Comparison of ENCODE assay signal across 10 cellular contexts in genomic region chr12:6424008-6424347, GRCh38. TPM values are rescaled to one million over a fixed set of nuclear protein-coding genes. Genes with fewer than 3 reads are reported as not detected.
A peak's percentile ranks its signal among the peaks of the same experiment; 100 is the strongest.
DNase-seq lines count a peak whose midpoint lies in the region; ATAC-seq, FAIRE-seq and TF ChIP-seq lines count a peak whose summit lies in the region.
"Had no signal": no experiment of that assay in that cellular context is flagged by ENCODE, and none has a peak within 500 bp of the region (broad histone marks: within the 10 kb centered on the region; RNA-seq: fewer than 3 reads in every experiment).

No MANE protein-coding gene starts in this region.

- H3K27me3 Mint-ChIP-seq in IgD-negative memory B cell (no peaks in the 10 kb centered on the region), naive B cell (peaks cover 0 to 5% (median 0%) of the 10 kb centered on the region in 3 donors)

- ATAC-seq in A549 (peak; percentile 31 to 57; a peak in 4 of 6 replicates), GM12878 (no peak; the same call in 1 of the 3 replicates), naive B cell (ENCODE audit: low read depth in 2 of 2) (no peak), GM21723 (IDR thresholded peaks at IDR 0.05; ENCODE audit: unreplicated experiment) (no peak)

- FAIRE-seq in A549 (lab: Jason Lieb, UNC), result no peak
- no peak for FAIRE-seq in GM12878 (lab: Jason Lieb, UNC)

- no peak for TF ChIP-seq CTCF in A549 (IDR thresholded peaks at IDR 0.05)
- TF ChIP-seq CTCF in GM12878 (IDR thresholded peaks at IDR 0.05 in 2 of 3, conservative IDR thresholded peaks at IDR 0.05 in 1 of 3; ENCODE audit: control insufficient read depth in 2 of 3, extremely low read depth in 1 of 3, insufficient read depth in 1 of 3, low read depth in 3 of 3, low read length in 3 of 3), result no peak

- CTCF ChIA-PET in A549 (lab: Yijun Ruan, JAX), result interaction anchor here (0.5 to 8.1 kb wide), 45 partner anchors 8 to 139 kb away, joined by 3 to 121 read pairs (median 5); partner anchors contain the start of genes CD27, GAPDH, TAPBPL and VAMP1
- CTCF ChIA-PET in GM12878 (lab: Yijun Ruan, JAX), result interaction anchor here (0.7 to 8.1 kb wide), 36 partner anchors 8 to 265 kb away, joined by 3 to 240 read pairs (median 4); partner anchors contain the start of genes CD27, GAPDH, MRPL51 and TAPBPL

- H3K79me2 ChIP-seq in GM12878 (ENCODE audit: control insufficient read depth, insufficient read depth, low read length), result peaks cover 3% of the 10 kb centered on the region

- RAD21 ChIA-PET in GM12878 (lab: Charles Lee; ENCODE audit: unreplicated experiment), result interaction anchor here (0.9 to 7.6 kb wide), 15 partner anchors 22 to 265 kb away, joined by 3 to 151 read pairs (median 9); partner anchors contain the start of genes CD27, MRPL51, NOP2 and TAPBPL

- H3K4me3 Mint-ChIP-seq in IgD-negative memory B cell (peak overlapping the region in 2 of 4 donors; percentile 62 to 63), naive B cell (peak overlapping the region in 4 of 8 donors; percentile 10 to 78 (median 16))

- TF ChIP-seq EP300 in A549 (IDR thresholded peaks at IDR 0.05) (no peak), GM12878 (IDR thresholded peaks at IDR 0.05; ENCODE audit: borderline replicate concordance in 1 of 2, control insufficient read depth in 1 of 2, low read depth in 2 of 2, low read length in 2 of 2) (no peak)

- H3K4me2 ChIP-seq in A549, result no peak overlapping the region
- H3K4me2 ChIP-seq in GM12878 (ENCODE audit: control insufficient read depth, insufficient read depth), result peak overlapping the region; percentile 73

- H3K9ac ChIP-seq in GM12878 (ENCODE audit: control insufficient read depth, insufficient read depth, low read length), result peak overlapping the region; percentile 56

- no peaks in the 10 kb centered on the region for H3K9me3 Mint-ChIP-seq in IgD-negative memory B cell
- H3K9me3 Mint-ChIP-seq in naive B cell, result no peaks in the 10 kb centered on the region

- peak overlapping the region; percentile 88 to 99 (median 93) for H3K27ac Mint-ChIP-seq in IgD-negative memory B cell
- peak overlapping the region in 5 of 6 donors; percentile 56 to 91 (median 90) for H3K27ac Mint-ChIP-seq in naive B cell

- H3K4me1 Mint-ChIP-seq in IgD-negative memory B cell, result peaks cover 26 to 35% (median 31%) of the 10 kb centered on the region in 3 donors
- H3K4me1 Mint-ChIP-seq in naive B cell, result peaks cover 29 to 49% (median 36%) of the 10 kb centered on the region in 3 donors

- POLR2A ChIA-PET in A549 (lab: Yijun Ruan, JAX), result interaction anchor here (1.4 kb wide), 2 partner anchors 47 to 110 kb away, joined by 4 to 9 read pairs; partner anchors contain the start of genes GAPDH and VAMP1
- POLR2A ChIA-PET in GM12878 (lab: Charles Lee), result interaction anchor here (0.6 to 7.3 kb wide), 9 partner anchors 21 to 254 kb away, joined by 3 to 134 read pairs (median 4); partner anchors contain the start of genes CD27, TAPBPL and VAMP1

- no peaks in the 10 kb centered on the region; a peak in 1 of 4 replicates for H3K27me3 ChIP-seq in GM12878 (replicated peaks in 1 of 2; ENCODE audit: control insufficient read depth in 2 of 2, insufficient read depth in 2 of 2, low read length in 1 of 2)

- H3K36me3 Mint-ChIP-seq in IgD-negative memory B cell (peaks cover 3% of the 10 kb centered on the region), naive B cell (no peaks in the 10 kb centered on the region)

- no TSS peak for BruUV-seq in GM12878 (replicated peaks; lab: Mats Ljungman, UMichigan)

- TF ChIP-seq POLR2A in A549 (IDR thresholded peaks at IDR 0.05; ENCODE audit: low read length) (no peak), GM12878 (IDR thresholded peaks at IDR 0.05; ENCODE audit: low read depth, low read length) (no peak)

- no peaks in the 10 kb centered on the region for H4K20me1 ChIP-seq in GM12878 (ENCODE audit: control insufficient read depth, insufficient read depth)

- H2AFZ ChIP-seq in GM12878 (ENCODE audit: control insufficient read depth, low read depth, low read length), result peak overlapping the region; percentile 87

- H3K36me3 ChIP-seq in GM12878 (ENCODE audit: control insufficient read depth in 2 of 2, insufficient read depth in 2 of 2, low read length in 1 of 2), result no peaks in the 10 kb centered on the region

- H3K4me3 ChIP-seq in A549, result no peak overlapping the region
- H3K4me3 ChIP-seq in GM12878, result no peak overlapping the region

- DNase-seq in A549 (ENCODE audit: low read depth in 1 of 2, low spot score in 1 of 2) (no peak), GM12878 (ENCODE audit: low read depth, low spot score) (no peak), naive B cell (no peak), putamen (ENCODE audit: low spot score) (no peak), T-helper 9 cell (no peak)
- no peak for DNase-seq in stimulated activated CD4-positive, alpha-beta T cell treated with anti-CD3 and anti-CD28 coated beads, Interleukin-1b, Interleukin-23, amount 100 ng/mL, for 48 hours

- WGBS in A549 (ENCODE audit: missing lambda C conversion rate), result 63% methylated on average over 6 of the region's 6 CpGs
- WGBS in GM12878 (ENCODE audit: insufficient coverage, insufficient replicate concordance, low lambda C conversion rate, missing lambda C conversion rate), result 35% methylated on average over 6 of the region's 6 CpGs

- H3K27ac ChIP-seq in A549 (peak overlapping the region; percentile 42 to 76; a peak in 4 of 6 replicates), GM12878 (ENCODE audit: control insufficient read depth, insufficient read depth) (peak overlapping the region; percentile 61)

- peaks cover 26% of the 10 kb centered on the region for H3K4me1 ChIP-seq in A549
- H3K4me1 ChIP-seq in GM12878 (ENCODE audit: control insufficient read depth, insufficient read depth, low read length), result peaks cover 47% of the 10 kb centered on the region

- intact Hi-C loops in GM12878 (cut with micrococcal nuclease; ENCODE audit: unreplicated experiment), result loop anchor here (5.0 kb wide), 1 partner anchor 87 kb away; no protein-coding TSS in a partner anchor

- SMC1A ChIA-PET in GM12878 (lab: Charles Lee; ENCODE audit: uncharacterized antibody, unreplicated experiment), result interaction anchor here (0.7 to 8.1 kb wide), 29 partner anchors 9 to 181 kb away, joined by 3 to 211 read pairs (median 5); partner anchors contain the start of genes CD27, GAPDH, MRPL51 and TAPBPL

- no peak for TF ChIP-seq RAD21 in A549 (conservative IDR thresholded peaks at IDR 0.05 in 1 of 2, IDR thresholded peaks at IDR 0.05 in 1 of 2)
- no peak for TF ChIP-seq RAD21 in GM12878 (IDR thresholded peaks at IDR 0.05; ENCODE audit: insufficient read depth, low read depth, low read length)

- in situ Hi-C loops in GM12878 (cut with MboI), result no loop called here

- H3K9me3 ChIP-seq in A549 (no peaks in the 10 kb centered on the region), GM12878 (replicated peaks; ENCODE audit: control insufficient read depth, insufficient read depth, low read length) (no peaks in the 10 kb centered on the region)

RNA-seq across cellular contexts. Expression of gene CD27, which starts 20.8 kb away (rescaled TPM):
- polyA plus RNA-seq in A549 (2011; rRNA removed) (not detected in 2 replicates), A549 (2017; fragmentation: RNase III; extraction: RNeasy Plus Mini Kit Qiagen cat#74134 plus additional on column Dnase treatment) (not detected in 3 replicates), IgD-negative memory B cell (264 TPM), GM12878 (2011; rRNA removed) (14.7 and 32.0 TPM in 2 replicates), GM12878 (2014; fragmentation: Illumina TruSeq; extraction: Trizol) (24.2 and 96.1 TPM in 2 replicates), GM12878 (2014; fragmentation: Nextera tagmentation; extraction: Ambion mirVana) (10 to 100 TPM in 1 of 2 experiments, 1 to 10 TPM in 1; 4.9 to 15.0 TPM), GM12878 (2014; rRNA removed) (140 and 158 TPM in 2 replicates), GM12878 (2016; fragmentation: Nextera tagmentation; extraction: Ambion mirVana) (100 to 1,000 TPM; 127 to 135 TPM), naive B cell (ENCODE audit: low read depth in 6 of 6) (10 to 100 TPM in 1 of 6 donors, 1 to 10 TPM in 5; 3.2 to 14.8 (median 6.6) TPM)
- polyA plus RNA-seq in A549 (2012; cell fraction: cytosol; rRNA removed), result not detected in 2 replicates
- polyA plus RNA-seq in A549 (2012; cell fraction: nucleus; rRNA removed), result not detected in 2 replicates
- not detected in 2 replicates for polyA minus RNA-seq in A549 (2011; rRNA and poly(A)+ RNA removed)
- 30.2 TPM in 2 replicates for total RNA-seq in GM12878 (2013; cell fraction: nucleolus; rRNA removed)
- total RNA-seq in GM12878 (2014; rRNA removed) (164 and 184 TPM in 2 replicates), GM12878 (2014; rRNA removed; fragmentation: Illumina TruSeq; extraction: Trizol) (66.8 and 66.9 TPM in 2 replicates), GM12878 (2021) (116 and 117 TPM in 2 replicates)
- 81.7 TPM for polyA plus RNA-seq in GM12878 (2011; ENCODE audit: low read depth)
- 51.3 and 56.6 TPM in 2 replicates for polyA plus RNA-seq in GM12878 (2011; cell fraction: cytosol; rRNA removed)
- 21.4 TPM in 2 replicates for polyA plus RNA-seq in GM12878 (2011; cell fraction: nucleus; rRNA removed)
- polyA plus RNA-seq in GM12878 (2012), result 142 and 178 TPM in 2 replicates
- 24.5 and 40.9 TPM in 2 replicates for polyA minus RNA-seq in GM12878 (2011; rRNA and poly(A)+ RNA removed)
- 11.7 and 13.5 TPM in 2 replicates for polyA minus RNA-seq in GM12878 (2011; cell fraction: cytosol; rRNA and poly(A)+ RNA removed)
- 8.7 and 10.6 TPM in 2 replicates for polyA minus RNA-seq in GM12878 (2011; cell fraction: nucleus; rRNA and poly(A)+ RNA removed)
- total RNA-seq: H7, RPMI7951 had no signal

RNA-seq across cellular contexts. Expression of gene TAPBPL, which starts 27.9 kb away (rescaled TPM):
- polyA plus RNA-seq in A549 (2011; rRNA removed), result 3.6 and 5.1 TPM in 2 replicates
- 4.2 and 5.0 TPM in 2 replicates for polyA plus RNA-seq in A549 (2012; cell fraction: cytosol; rRNA removed)
- polyA plus RNA-seq in A549 (2012; cell fraction: nucleus; rRNA removed), result 7.7 and 9.5 TPM in 2 replicates
- 2.3 to 3.4 TPM (median 2.8 TPM) in 3 replicates for polyA plus RNA-seq in A549 (2017; fragmentation: RNase III; extraction: RNeasy Plus Mini Kit Qiagen cat#74134 plus additional on column Dnase treatment)
- 4.0 and 8.3 TPM in 2 replicates for polyA minus RNA-seq in A549 (2011; rRNA and poly(A)+ RNA removed)
- polyA plus RNA-seq in IgD-negative memory B cell, result 125 TPM
- total RNA-seq in GM12878 (2013; cell fraction: nucleolus; rRNA removed), result 134 and 138 TPM in 2 replicates
- 39.1 and 40.4 TPM in 2 replicates for total RNA-seq in GM12878 (2014; rRNA removed)
- 24.7 and 25.0 TPM in 2 replicates for total RNA-seq in GM12878 (2014; rRNA removed; fragmentation: Illumina TruSeq; extraction: Trizol)
- 26.4 and 29.0 TPM in 2 replicates for total RNA-seq in GM12878 (2021)
- polyA plus RNA-seq in GM12878 (2011; ENCODE audit: low read depth), result 11.0 TPM
- 28.5 and 45.0 TPM in 2 replicates for polyA plus RNA-seq in GM12878 (2011; rRNA removed)
- 58.4 and 72.0 TPM in 2 replicates for polyA plus RNA-seq in GM12878 (2011; cell fraction: cytosol; rRNA removed)
- 125 and 140 TPM in 2 replicates for polyA plus RNA-seq in GM12878 (2011; cell fraction: nucleus; rRNA removed)
- 28.1 and 29.4 TPM in 2 replicates for polyA plus RNA-seq in GM12878 (2012)
- polyA plus RNA-seq in GM12878 (2014; fragmentation: Illumina TruSeq; extraction: Trizol), result 13.0 and 26.4 TPM in 2 replicates
- 10 to 100 TPM; 12.4 to 20.9 TPM for polyA plus RNA-seq in GM12878 (2014; fragmentation: Nextera tagmentation; extraction: Ambion mirVana)
- 40.4 and 43.1 TPM in 2 replicates for polyA plus RNA-seq in GM12878 (2014; rRNA removed)
- 10 to 100 TPM; 33.3 to 39.9 TPM for polyA plus RNA-seq in GM12878 (2016; fragmentation: Nextera tagmentation; extraction: Ambion mirVana)
- polyA minus RNA-seq in GM12878 (2011; rRNA and poly(A)+ RNA removed), result 33.4 and 60.3 TPM in 2 replicates
- 11.2 and 13.9 TPM in 2 replicates for polyA minus RNA-seq in GM12878 (2011; cell fraction: cytosol; rRNA and poly(A)+ RNA removed)
- polyA minus RNA-seq in GM12878 (2011; cell fraction: nucleus; rRNA and poly(A)+ RNA removed), result 36.0 and 56.5 TPM in 2 replicates
- polyA plus RNA-seq in naive B cell (ENCODE audit: low read depth in 6 of 6), result 100 to 1,000 TPM in 3 of 6 donors, 10 to 100 TPM in 3; 61.0 to 128 (median 108) TPM

RNA-seq across cellular contexts. Expression of gene LTBR, which starts 40.0 kb away (rescaled TPM):
- polyA plus RNA-seq in A549 (2011; rRNA removed) (57.3 and 63.9 TPM in 2 replicates), A549 (2017; fragmentation: RNase III; extraction: RNeasy Plus Mini Kit Qiagen cat#74134 plus additional on column Dnase treatment) (90.4 to 110 TPM (median 109 TPM) in 3 replicates), IgD-negative memory B cell (not detected), GM12878 (2011; rRNA removed) (not detected in 2 replicates), GM12878 (2014; fragmentation: Illumina TruSeq; extraction: Trizol) (not detected in 2 replicates), GM12878 (2014; fragmentation: Nextera tagmentation; extraction: Ambion mirVana) (not detected), GM12878 (2014; rRNA removed) (not detected in 2 replicates), GM12878 (2016; fragmentation: Nextera tagmentation; extraction: Ambion mirVana) (under 1 TPM in 1 of 2 experiments, not detected in 1; 0.24 TPM), naive B cell (ENCODE audit: low read depth in 6 of 6) (under 1 TPM in 3 of 6 donors, not detected in 3; 0.20 to 0.90 (median 0.22) TPM)
- 72.7 and 103 TPM in 2 replicates for polyA plus RNA-seq in A549 (2012; cell fraction: cytosol; rRNA removed)
- polyA plus RNA-seq in A549 (2012; cell fraction: nucleus; rRNA removed), result 137 and 148 TPM in 2 replicates
- polyA minus RNA-seq in A549 (2011; rRNA and poly(A)+ RNA removed), result 47.1 and 54.7 TPM in 2 replicates
- total RNA-seq in GM12878 (2013; cell fraction: nucleolus; rRNA removed), result not detected in 2 replicates
- total RNA-seq in GM12878 (2014; rRNA removed) (not detected in 2 replicates), GM12878 (2014; rRNA removed; fragmentation: Illumina TruSeq; extraction: Trizol) (not detected in 2 replicates), GM12878 (2021) (0.44 and 0.45 TPM in 2 replicates)
- polyA plus RNA-seq in GM12878 (2011; ENCODE audit: low read depth), result not detected
- not detected in 2 replicates for polyA plus RNA-seq in GM12878 (2011; cell fraction: cytosol; rRNA removed)
- polyA plus RNA-seq in GM12878 (2011; cell fraction: nucleus; rRNA removed), result 0.07 TPM in 1 of 2 replicates, not detected in the other
- 0.23 and 0.31 TPM in 2 replicates for polyA plus RNA-seq in GM12878 (2012)
- not detected in 2 replicates for polyA minus RNA-seq in GM12878 (2011; rRNA and poly(A)+ RNA removed)
- polyA minus RNA-seq in GM12878 (2011; cell fraction: cytosol; rRNA and poly(A)+ RNA removed), result 0.94 and 4.8 TPM in 2 replicates
- polyA minus RNA-seq in GM12878 (2011; cell fraction: nucleus; rRNA and poly(A)+ RNA removed), result 0.48 and 2.2 TPM in 2 replicates

RNA-seq across cellular contexts. Expression of gene VAMP1, which starts 46.5 kb away (rescaled TPM):
- 17.6 and 28.8 TPM in 2 replicates for polyA plus RNA-seq in A549 (2011; rRNA removed)
- polyA plus RNA-seq in A549 (2012; cell fraction: cytosol; rRNA removed), result 33.0 and 36.2 TPM in 2 replicates
- 45.9 and 80.7 TPM in 2 replicates for polyA plus RNA-seq in A549 (2012; cell fraction: nucleus; rRNA removed)
- 20.6 to 22.8 TPM (median 22.7 TPM) in 3 replicates for polyA plus RNA-seq in A549 (2017; fragmentation: RNase III; extraction: RNeasy Plus Mini Kit Qiagen cat#74134 plus additional on column Dnase treatment)
- polyA minus RNA-seq in A549 (2011; rRNA and poly(A)+ RNA removed), result 12.7 and 14.2 TPM in 2 replicates
- 8.1 TPM for polyA plus RNA-seq in IgD-negative memory B cell
- 46.0 and 47.7 TPM in 2 replicates for total RNA-seq in GM12878 (2013; cell fraction: nucleolus; rRNA removed)
- 28.9 and 31.5 TPM in 2 replicates for total RNA-seq in GM12878 (2014; rRNA removed)
- 14.8 and 16.6 TPM in 2 replicates for total RNA-seq in GM12878 (2014; rRNA removed; fragmentation: Illumina TruSeq; extraction: Trizol)
- total RNA-seq in GM12878 (2021), result 26.0 and 26.2 TPM in 2 replicates
- 23.5 TPM for polyA plus RNA-seq in GM12878 (2011; ENCODE audit: low read depth)
- polyA plus RNA-seq in GM12878 (2011; rRNA removed), result 37.1 and 41.3 TPM in 2 replicates
- polyA plus RNA-seq in GM12878 (2011; cell fraction: cytosol; rRNA removed), result 43.5 and 45.8 TPM in 2 replicates
- polyA plus RNA-seq in GM12878 (2011; cell fraction: nucleus; rRNA removed), result 155 and 209 TPM in 2 replicates
- 33.3 and 39.4 TPM in 2 replicates for polyA plus RNA-seq in GM12878 (2012)
- polyA plus RNA-seq in GM12878 (2014; fragmentation: Illumina TruSeq; extraction: Trizol), result 32.3 and 36.1 TPM in 2 replicates
- 1 to 10 TPM; 4.8 to 8.8 TPM for polyA plus RNA-seq in GM12878 (2014; fragmentation: Nextera tagmentation; extraction: Ambion mirVana)
- 121 and 123 TPM in 2 replicates for polyA plus RNA-seq in GM12878 (2014; rRNA removed)
- 10 to 100 TPM; 25.9 to 28.9 TPM for polyA plus RNA-seq in GM12878 (2016; fragmentation: Nextera tagmentation; extraction: Ambion mirVana)
- 15.5 and 19.4 TPM in 2 replicates for polyA minus RNA-seq in GM12878 (2011; rRNA and poly(A)+ RNA removed)
- polyA minus RNA-seq in GM12878 (2011; cell fraction: cytosol; rRNA and poly(A)+ RNA removed), result 8.6 and 14.3 TPM in 2 replicates
- 19.2 and 24.9 TPM in 2 replicates for polyA minus RNA-seq in GM12878 (2011; cell fraction: nucleus; rRNA and poly(A)+ RNA removed)
- 1 to 10 TPM; 1.7 to 6.7 (median 4.5) TPM for polyA plus RNA-seq in naive B cell (ENCODE audit: low read depth in 6 of 6)

RNA-seq across cellular contexts. Expression of gene SCNN1A, which starts 48.6 kb away (rescaled TPM):
- polyA plus RNA-seq in A549 (2011; rRNA removed) (7.0 and 7.6 TPM in 2 replicates), A549 (2017; fragmentation: RNase III; extraction: RNeasy Plus Mini Kit Qiagen cat#74134 plus additional on column Dnase treatment) (4.3 to 6.0 TPM (median 5.7 TPM) in 3 replicates), IgD-negative memory B cell (not detected), GM12878 (2011; rRNA removed) (not detected in 2 replicates), GM12878 (2014; fragmentation: Illumina TruSeq; extraction: Trizol) (not detected in 2 replicates), GM12878 (2014; fragmentation: Nextera tagmentation; extraction: Ambion mirVana) (not detected), GM12878 (2014; rRNA removed) (0.03 TPM in 1 of 2 replicates, not detected in the other), GM12878 (2016; fragmentation: Nextera tagmentation; extraction: Ambion mirVana) (under 1 TPM in 1 of 2 experiments, not detected in 1; 0.14 TPM), naive B cell (ENCODE audit: low read depth in 6 of 6) (not detected)
- 4.2 and 6.8 TPM in 2 replicates for polyA plus RNA-seq in A549 (2012; cell fraction: cytosol; rRNA removed)
- 14.1 and 14.4 TPM in 2 replicates for polyA plus RNA-seq in A549 (2012; cell fraction: nucleus; rRNA removed)
- 6.4 and 12.4 TPM in 2 replicates for polyA minus RNA-seq in A549 (2011; rRNA and poly(A)+ RNA removed)
- not detected in 2 replicates for total RNA-seq in GM12878 (2013; cell fraction: nucleolus; rRNA removed)
- total RNA-seq in GM12878 (2014; rRNA removed) (not detected in 2 replicates), GM12878 (2014; rRNA removed; fragmentation: Illumina TruSeq; extraction: Trizol) (not detected in 2 replicates), GM12878 (2021) (0.56 and 0.69 TPM in 2 replicates)
- not detected for polyA plus RNA-seq in GM12878 (2011; ENCODE audit: low read depth)
- not detected in 2 replicates for polyA plus RNA-seq in GM12878 (2011; cell fraction: cytosol; rRNA removed)
- polyA plus RNA-seq in GM12878 (2011; cell fraction: nucleus; rRNA removed), result not detected in 2 replicates
- not detected in 2 replicates for polyA plus RNA-seq in GM12878 (2012)
- polyA minus RNA-seq in GM12878 (2011; rRNA and poly(A)+ RNA removed), result not detected in 2 replicates
- not detected in 2 replicates for polyA minus RNA-seq in GM12878 (2011; cell fraction: cytosol; rRNA and poly(A)+ RNA removed)
- polyA minus RNA-seq in GM12878 (2011; cell fraction: nucleus; rRNA and poly(A)+ RNA removed), result not detected in 2 replicates
- total RNA-seq: RPMI7951 had no signal

Comparison
In these comparisons a context has a peak if more than half of its experiments do, and no peak if none do; other contexts are left out.
1. ATAC-seq: peak in A549 (2 of 2); none in GM12878 (single experiment), naive B cell (0 of 2) and GM21723 (single experiment).
2. RNA of gene CD27, which starts 20.8 kb away (polyA plus RNA-seq): 264 TPM in IgD-negative memory B cell (single experiment), 4.9 to 178 TPM in GM12878 and 3.2 to 14.8 TPM in naive B cell; not detected in A549; every median in the first group is over 4 times any median in the second.
3. RNA of gene LTBR, which starts 40.0 kb away (polyA plus RNA-seq): 57.3 to 148 TPM in A549; 0.20 to 0.90 TPM in naive B cell, not detected in IgD-negative memory B cell (single experiment) and 0.07 to 0.31 TPM in GM12878; every median in the first group is over 10 times any median in the second.